Comparison of ENCODE assay signal across 9 cellular contexts in genomic region chr4:16264798-16265197, GRCh38. TPM values are rescaled to one million over a fixed set of nuclear protein-coding genes. Genes with fewer than 3 reads are reported as not detected.
A peak's percentile ranks its signal among the peaks of the same experiment; 100 is the strongest.
DNase-seq lines count a peak whose midpoint lies in the region; ATAC-seq, FAIRE-seq and TF ChIP-seq lines count a peak whose summit lies in the region.
"Had no signal": no experiment of that assay in that cellular context is flagged by ENCODE, and none has a peak within 500 bp of the region (broad histone marks: within the 10 kb centered on the region; RNA-seq: fewer than 3 reads in every experiment).

No MANE protein-coding gene starts in this region.

- no peaks in the 10 kb centered on the region for H4K20me1 ChIP-seq in GM12878 (ENCODE audit: control insufficient read depth, insufficient read depth)
- H4K20me1 ChIP-seq: BLaER1 had no signal

- DNase-seq in NCI-H1092 treated with DMSO at 0.1 percent for 48 hours (lab: John Stamatoyannopoulos, UW) (peak; percentile 21), NCI-H1092 (lab: John Stamatoyannopoulos, UW) (no peak), HCEC 1CT (peak; percentile 45), NCI-H2171 (lab: John Stamatoyannopoulos, UW) (peak; percentile 0), GM12878 (ENCODE audit: low read depth, low spot score) (peak; percentile 5), type B pancreatic cell (ENCODE audit: extremely low spot score, unreplicated experiment) (no peak), GM19240 (ENCODE audit: insufficient read length, low spot score) (no peak)

- ATAC-seq in GM12878: peak; percentile 85

- RAD21 ChIA-PET in GM12878 (lab: Charles Lee; ENCODE audit: unreplicated experiment): interaction anchor here (0.5 to 3.1 kb wide), 20 partner anchors 34 to 1208 kb away, joined by 3 to 24 read pairs (median 4); no protein-coding TSS in a partner anchor

- CTCF ChIA-PET in GM12878 (lab: Yijun Ruan, JAX): interaction anchor here (1.0 to 5.7 kb wide), 21 partner anchors 14 to 785 kb away, joined by 3 to 53 read pairs (median 4); no protein-coding TSS in a partner anchor

- TF ChIP-seq EP300 in GM12878 (IDR thresholded peaks at IDR 0.05; ENCODE audit: borderline replicate concordance in 1 of 2, control insufficient read depth in 1 of 2, low read depth in 2 of 2, low read length in 2 of 2): no peak

- H2AFZ ChIP-seq in GM12878 (ENCODE audit: control insufficient read depth, low read depth, low read length): no peak overlapping the region

- no peaks in the 10 kb centered on the region for H3K79me2 ChIP-seq in GM12878 (ENCODE audit: control insufficient read depth, insufficient read depth, low read length)

- no peak overlapping the region for H3K4me3 Mint-ChIP-seq in type B pancreatic cell

- no peak overlapping the region for H3K27ac Mint-ChIP-seq in type B pancreatic cell

- no peaks in the 10 kb centered on the region for H3K9me3 Mint-ChIP-seq in type B pancreatic cell

- peak; percentile 40 to 62 (median 46); a peak in 5 of 6 replicates for TF ChIP-seq CTCF in GM12878 (IDR thresholded peaks at IDR 0.05 in 2 of 3, conservative IDR thresholded peaks at IDR 0.05 in 1 of 3; ENCODE audit: control insufficient read depth in 2 of 3, extremely low read depth in 1 of 3, insufficient read depth in 1 of 3, low read depth in 3 of 3, low read length in 3 of 3)
- peak; percentile 68 for TF ChIP-seq CTCF in type B pancreatic cell (conservative IDR thresholded peaks at IDR 0.05)

- TF ChIP-seq RAD21 in GM12878 (IDR thresholded peaks at IDR 0.05; ENCODE audit: insufficient read depth, low read depth, low read length): peak; percentile 70

- TF ChIP-seq POLR2A in GM12878 (IDR thresholded peaks at IDR 0.05; ENCODE audit: low read depth, low read length): no peak

- BruUV-seq in GM12878 (replicated peaks; lab: Mats Ljungman, UMichigan): no TSS peak

- H3K27ac ChIP-seq in GM12878 (ENCODE audit: control insufficient read depth, insufficient read depth): no peak overlapping the region
- H3K27ac ChIP-seq: BLaER1 had no signal

- peaks cover 4% of the 10 kb centered on the region for H3K36me3 Mint-ChIP-seq in type B pancreatic cell

- no peak for FAIRE-seq in GM12878 (lab: Jason Lieb, UNC)
- FAIRE-seq in islet of Langerhans (lab: Jason Lieb, UNC): peak; percentile 100

- no peaks in the 10 kb centered on the region for H3K27me3 Mint-ChIP-seq in type B pancreatic cell

- SMC1A ChIA-PET in GM12878 (lab: Charles Lee; ENCODE audit: uncharacterized antibody, unreplicated experiment): interaction anchor here (0.7 to 4.1 kb wide), 24 partner anchors 9 to 535 kb away, joined by 3 to 22 read pairs (median 4); no protein-coding TSS in a partner anchor

- in situ Hi-C loops in GM12878 (cut with MboI): loop anchor here (5.0 kb wide), 1 partner anchor 227 kb away; no protein-coding TSS in a partner anchor

- intact Hi-C loops in GM12878 (cut with micrococcal nuclease; ENCODE audit: unreplicated experiment): loop anchor here (1.0 kb wide), 1 partner anchor 238 kb away; no protein-coding TSS in a partner anchor

- no peak overlapping the region for H3K4me2 ChIP-seq in GM12878 (ENCODE audit: control insufficient read depth, insufficient read depth)
- H3K4me2 ChIP-seq: BLaER1 had no signal

- POLR2A ChIA-PET in GM12878 (lab: Charles Lee): interaction anchor here (1.2 kb wide), 1 partner anchor 12 kb away, joined by 3 read pairs; no protein-coding TSS in a partner anchor

- no peaks in the 10 kb centered on the region for H3K9me3 ChIP-seq in GM12878 (replicated peaks; ENCODE audit: control insufficient read depth, insufficient read depth, low read length)
- H3K9me3 ChIP-seq: BLaER1 had no signal

- no peak overlapping the region for H3K9ac ChIP-seq in GM12878 (ENCODE audit: control insufficient read depth, insufficient read depth, low read length)
- H3K9ac ChIP-seq: BLaER1 had no signal

- 0% methylated on average over 3 of the region's 3 CpGs for WGBS in GM12878 (ENCODE audit: insufficient coverage, insufficient replicate concordance, low lambda C conversion rate, missing lambda C conversion rate)

- H3K4me1 Mint-ChIP-seq in type B pancreatic cell (ENCODE audit: unreplicated experiment): no peaks in the 10 kb centered on the region

- no peaks in the 10 kb centered on the region for H3K27me3 ChIP-seq in GM12878 (replicated peaks in 1 of 2; ENCODE audit: control insufficient read depth in 2 of 2, insufficient read depth in 2 of 2, low read length in 1 of 2)
- H3K27me3 ChIP-seq: BLaER1 had no signal

- no peaks in the 10 kb centered on the region for H3K36me3 ChIP-seq in GM12878 (ENCODE audit: control insufficient read depth in 2 of 2, insufficient read depth in 2 of 2, low read length in 1 of 2)
- H3K36me3 ChIP-seq: BLaER1 had no signal

- H3K4me1 ChIP-seq in GM12878 (ENCODE audit: control insufficient read depth, insufficient read depth, low read length): no peaks in the 10 kb centered on the region

- H3K4me3 ChIP-seq in GM12878: no peak overlapping the region
- H3K4me3 ChIP-seq: BLaER1 had no signal

TF ChIP-seq in GM12878, 131 proteins besides CTCF, POLR2A, EP300 and RAD21:
- TF ChIP-seq JUNB (IDR thresholded peaks at IDR 0.05) (peak; percentile 23; the same call in 1 of the 2 replicates), NFYA (IDR thresholded peaks at IDR 0.05; ENCODE audit: borderline replicate concordance, low read depth, low read length) (no peak), SUPT20H (IDR thresholded peaks at IDR 0.05; ENCODE audit: borderline replicate concordance, control insufficient read depth, low read depth, low read length) (no peak), SMC3 (IDR thresholded peaks at IDR 0.05; ENCODE audit: borderline replicate concordance, low read length) (peak; percentile 71; the same call in 1 of the 2 replicates)

RNA-seq across cellular contexts. Expression of gene TAPT1, which starts 38.5 kb away (rescaled TPM):
- total RNA-seq in GM12878 (2013; cell fraction: nucleolus; rRNA removed): 77.1 and 97.6 TPM in 2 replicates
- total RNA-seq in GM12878 (2014; rRNA removed) (11.7 and 14.8 TPM in 2 replicates), GM12878 (2014; rRNA removed; fragmentation: Illumina TruSeq; extraction: Trizol) (13.8 and 16.0 TPM in 2 replicates), GM12878 (2021) (15.7 and 16.0 TPM in 2 replicates), type B pancreatic cell (ENCODE audit: low replicate concordance) (25.3 and 34.8 TPM in 2 replicates)
- polyA plus RNA-seq in GM12878 (2011; ENCODE audit: low read depth): 4.3 TPM
- polyA plus RNA-seq in GM12878 (2011; rRNA removed) (23.3 and 32.6 TPM in 2 replicates), GM12878 (2014; fragmentation: Illumina TruSeq; extraction: Trizol) (12.8 and 13.2 TPM in 2 replicates), GM12878 (2014; fragmentation: Nextera tagmentation; extraction: Ambion mirVana) (1 to 10 TPM; 1.2 to 2.3 TPM), GM12878 (2014; rRNA removed) (7.0 and 9.1 TPM in 2 replicates), GM12878 (2016; fragmentation: Nextera tagmentation; extraction: Ambion mirVana) (1 to 10 TPM in 1 of 2 experiments, under 1 TPM in 1; 0.91 to 7.4 TPM)
- 8.9 and 12.3 TPM in 2 replicates for polyA plus RNA-seq in GM12878 (2011; cell fraction: cytosol; rRNA removed)
- polyA plus RNA-seq in GM12878 (2011; cell fraction: nucleus; rRNA removed): 21.9 and 27.9 TPM in 2 replicates
- 8.6 and 9.0 TPM in 2 replicates for polyA plus RNA-seq in GM12878 (2012)
- polyA minus RNA-seq in GM12878 (2011; rRNA and poly(A)+ RNA removed): 26.3 and 40.0 TPM in 2 replicates
- 4.2 and 6.3 TPM in 2 replicates for polyA minus RNA-seq in GM12878 (2011; cell fraction: cytosol; rRNA and poly(A)+ RNA removed)
- 28.5 and 41.0 TPM in 2 replicates for polyA minus RNA-seq in GM12878 (2011; cell fraction: nucleus; rRNA and poly(A)+ RNA removed)

Comparison
In these comparisons a context has a peak if more than half of its experiments do, and no peak if none do; other contexts are left out.
1. DNase-seq: peak in NCI-H1092 treated with DMSO at 0.1 percent for 48 hours (single experiment), HCEC 1CT (single experiment), NCI-H2171 (single experiment) and GM12878 (single experiment); none in NCI-H1092 (single experiment), type B pancreatic cell (single experiment) and GM19240 (single experiment).